ENCODE assay signal across 8 cellular contexts in genomic region chr13:25574437-25575426, GRCh38.
A peak's percentile ranks its signal among the peaks of the same experiment; 100 is the strongest.
DNase-seq lines count a peak whose midpoint lies in the region; ATAC-seq lines count a peak whose summit lies in the region.

No MANE protein-coding gene starts in this region.

- ATAC-seq in HG02642 (IDR thresholded peaks at IDR 0.05; ENCODE audit: poor library complexity, unreplicated experiment) = peak; percentile 83
- no peak for ATAC-seq in HG03139 (IDR thresholded peaks at IDR 0.05; ENCODE audit: unreplicated experiment)

- DNase-seq in EH (ENCODE audit: low read depth) (peak; percentile 66), NCI-H2081 treated with DMSO at 0.1 percent for 48 hours (lab: John Stamatoyannopoulos, UW) (peak; percentile 75), T-helper 9 cell (peak; percentile 57), astrocyte of the hippocampus (ENCODE audit: low read depth, low spot score) (peak; percentile 93), hypothalamus (lab: John Stamatoyannopoulos, UW) (peak in 47 of 51 donors; percentile 1 to 91 (median 62)), smooth muscle cell of the brain vasculature (ENCODE audit: low read depth, low spot score) (peak; percentile 86)
